Comparison of ENCODE assay signal across 25 cellular contexts in genomic region chr6:151108548-151108947, GRCh38.
"Had no signal": no experiment of that assay in that cellular context is flagged by ENCODE, and none has a peak within 500 bp of the region (broad histone marks: within the 10 kb centered on the region; RNA-seq: fewer than 3 reads in every experiment).

No MANE protein-coding gene starts in this region.

- H3K9me3 Mint-ChIP-seq: nephron progenitor cell; stimulated activated effector memory CD8-positive, alpha-beta T cell treated with anti-CD3 and anti-CD28 coated beads, Interleukin-12 subunit alpha, Interleukin-12 subunit beta, amount 100 ng/mL, for 72 hours; type B pancreatic cell had no signal

- DNase-seq: dorsolateral prefrontal cortex; effector CD4-positive, alpha-beta T cell; foreskin fibroblast; gastrocnemius medialis; head of caudate nucleus; mesendoderm; midbrain; naive thymus-derived CD8-positive, alpha-beta T cell; nephron progenitor cell; nucleus accumbens; stimulated activated CD4-positive, alpha-beta T cell treated with anti-CD3 and anti-CD28 coated beads, Interleukin-12 subunit alpha, Interleukin-12 subunit beta, amount 100 ng/mL, for 4 hours; stimulated activated CD4-positive, alpha-beta T cell treated with anti-CD3 and anti-CD28 coated beads, Interleukin-1b, Interleukin-23, amount 100 ng/mL, for 48 hours; stimulated activated CD4-positive, alpha-beta T cell treated with anti-CD3 and anti-CD28 coated beads, Interleukin-4, amount 100 ng/mL, for 24 hours; stimulated activated naive CD8-positive, alpha-beta T cell treated with anti-CD3 and anti-CD28 coated beads, Interleukin-15, Interleukin-2, amounts not matched to agents 100 U/mL and 50 U/mL, for 24 hours; substantia nigra; testis; tibial artery had no signal

- H3K27ac Mint-ChIP-seq: nephron progenitor cell; stimulated activated effector memory CD8-positive, alpha-beta T cell treated with anti-CD3 and anti-CD28 coated beads, Interleukin-12 subunit alpha, Interleukin-12 subunit beta, amount 100 ng/mL, for 72 hours; type B pancreatic cell had no signal

- H3K4me3 Mint-ChIP-seq: naive thymus-derived CD8-positive, alpha-beta T cell; nephron progenitor cell; stimulated activated effector memory CD8-positive, alpha-beta T cell treated with anti-CD3 and anti-CD28 coated beads, Interleukin-12 subunit alpha, Interleukin-12 subunit beta, amount 100 ng/mL, for 72 hours; type B pancreatic cell had no signal

- H3K36me3 Mint-ChIP-seq: type B pancreatic cell had no signal

- H3K27me3 Mint-ChIP-seq: type B pancreatic cell had no signal

- H3K27me3 ChIP-seq: gastrocnemius medialis, right atrium auricular region, testis, tibial artery had no signal

- H3K9me3 ChIP-seq: gastrocnemius medialis, prostate gland, right atrium auricular region, testis, tibial artery had no signal

- H3K4me2 ChIP-seq: smooth muscle cell had no signal

- H3K4me1 Mint-ChIP-seq: naive thymus-derived CD8-positive, alpha-beta T cell; stimulated activated effector memory CD8-positive, alpha-beta T cell treated with anti-CD3 and anti-CD28 coated beads, Interleukin-12 subunit alpha, Interleukin-12 subunit beta, amount 100 ng/mL, for 72 hours had no signal

- H3K36me3 ChIP-seq: gastrocnemius medialis, prostate gland, right atrium auricular region, tibial artery had no signal

- H3K4me3 ChIP-seq: dorsolateral prefrontal cortex, gastrocnemius medialis, prostate gland, right atrium auricular region, smooth muscle cell, testis, tibial artery had no signal

- ATAC-seq: esophagus mucosa; gastrocnemius medialis; naive thymus-derived CD8-positive, alpha-beta T cell; sciatic nerve; stimulated activated effector memory CD8-positive, alpha-beta T cell treated with anti-CD3 and anti-CD28 coated beads, Interleukin-12 subunit alpha, Interleukin-12 subunit beta, amount 100 ng/mL, for 72 hours; stimulated activated naive CD8-positive, alpha-beta T cell treated with anti-CD3 and anti-CD28 coated beads, Interleukin-15, Interleukin-2, amounts not matched to agents 100 U/mL and 50 U/mL, for 24 hours had no signal

- H3K4me1 ChIP-seq: gastrocnemius medialis, prostate gland, right atrium auricular region, testis had no signal

- H3K27ac ChIP-seq: dorsolateral prefrontal cortex, epithelial cell of prostate, gastrocnemius medialis, prostate gland, right atrium auricular region, testis, tibial artery had no signal
